Comparison of ENCODE assay signal across 17 cellular contexts in genomic region chr9:133538176-133538575, GRCh38. TPM values are rescaled to one million over a fixed set of nuclear protein-coding genes. Genes with fewer than 3 reads are reported as not detected.
DNase-seq lines count a peak whose midpoint lies in the region; ATAC-seq and TF ChIP-seq lines count a peak whose summit lies in the region.
"Had no signal": no experiment of that assay in that cellular context is flagged by ENCODE, and none has a peak within 500 bp of the region (broad histone marks: within the 10 kb centered on the region; RNA-seq: fewer than 3 reads in every experiment).

No MANE protein-coding gene starts in this region.

- H3K36me3 ChIP-seq in mammary epithelial cell (ENCODE audit: insufficient read depth, low read length) (no peaks in the 10 kb centered on the region), breast epithelium (no peaks in the 10 kb centered on the region), prostate gland (no peaks in the 10 kb centered on the region)

- H4K20me1 ChIP-seq in mammary epithelial cell (ENCODE audit: insufficient read depth, low read length), result no peaks in the 10 kb centered on the region

- H3K9me3 Mint-ChIP-seq in activated naive CD4-positive, alpha-beta T cell treated with anti-CD3 and anti-CD28 coated beads for 36 hours, result no peaks in the 10 kb centered on the region
- H3K9me3 Mint-ChIP-seq: CD4-positive, alpha-beta T cell had no signal

- intact Hi-C loops in mammary epithelial cell (cut with micrococcal nuclease) (loop anchor here (1.0 to 10.0 kb wide), 2 partner anchors 188 to 487 kb away; partner anchors contain the start of gene BRD3OS), breast epithelium (cut with DNase I; ENCODE audit: low total_unique reads) (loop anchor here (10.0 kb wide), 1 partner anchor 177 kb away; no protein-coding TSS in a partner anchor), prostate gland (cut with DNase I) (no loop called here)
- intact Hi-C loops in activated naive CD4-positive, alpha-beta T cell treated with anti-CD3 and anti-CD28 coated beads for 36 hours (cut with micrococcal nuclease), result no loop called here

- no peak overlapping the region for H3K4me3 Mint-ChIP-seq in activated naive CD4-positive, alpha-beta T cell treated with anti-CD3 and anti-CD28 coated beads for 36 hours
- H3K4me3 Mint-ChIP-seq: CD4-positive, alpha-beta T cell had no signal

- H3K4me1 Mint-ChIP-seq in activated naive CD4-positive, alpha-beta T cell treated with anti-CD3 and anti-CD28 coated beads for 36 hours (ENCODE audit: low read depth), result peaks cover 8% of the 10 kb centered on the region

- H2AFZ ChIP-seq in mammary epithelial cell (ENCODE audit: low read depth, low read length), result peak overlapping the region; percentile 80
- H2AFZ ChIP-seq: GM23248 had no signal

- TF ChIP-seq CTCF in mammary epithelial cell (conservative IDR thresholded peaks at IDR 0.05 in 1 of 2, IDR thresholded peaks at IDR 0.05 in 1 of 2; ENCODE audit: extremely low read depth in 1 of 2, insufficient read depth in 1 of 2, low read depth in 1 of 2, low read length in 2 of 2), result no peak
- TF ChIP-seq CTCF in breast epithelium (IDR thresholded peaks at IDR 0.05), result no peak
- no peak for TF ChIP-seq CTCF in epithelial cell of esophagus (IDR thresholded peaks at IDR 0.05; ENCODE audit: insufficient read depth, low read depth, low read length, missing control alignments)
- no peak for TF ChIP-seq CTCF in prostate gland (IDR thresholded peaks at IDR 0.05)

- DNase-seq in mammary epithelial cell, result peak; percentile 10
- DNase-seq in breast epithelium (ENCODE audit: low spot score in 2 of 2), result no peak
- peak; percentile 43 for DNase-seq in epithelial cell of esophagus (ENCODE audit: low read depth)
- peak; percentile 55 for DNase-seq in prostate gland (ENCODE audit: low spot score)
- DNase-seq in pons (ENCODE audit: low spot score), result no peak
- DNase-seq in activated naive CD4-positive, alpha-beta T cell treated with anti-CD3 and anti-CD28 coated beads for 36 hours, result no peak
- no peak for DNase-seq in SIG-M5 (lab: John Stamatoyannopoulos, UW)
- DNase-seq: AML-193; Caco-2; CD4-positive, alpha-beta T cell; GM23248; HCEC 1CT had no signal

- no peak for ATAC-seq in GM21381 (IDR thresholded peaks at IDR 0.05; ENCODE audit: unreplicated experiment)
- ATAC-seq: A549 had no signal

- dilution Hi-C loops in mammary epithelial cell (cut with HindIII; ENCODE audit: low sequenced_read_pairs), result no loop called here

- CTCF ChIA-PET in mammary epithelial cell (lab: Charles Lee; ENCODE audit: low non-redundant PET), result no interaction called here
- CTCF ChIA-PET in activated naive CD4-positive, alpha-beta T cell treated with anti-CD3 and anti-CD28 coated beads for 36 hours (lab: Charles Lee), result no interaction called here

- no peak overlapping the region for H3K9ac ChIP-seq in mammary epithelial cell (ENCODE audit: insufficient read depth, low read length)
- H3K9ac ChIP-seq: GM23248 had no signal

- H3K36me3 Mint-ChIP-seq in activated naive CD4-positive, alpha-beta T cell treated with anti-CD3 and anti-CD28 coated beads for 36 hours (ENCODE audit: low read depth), result no peaks in the 10 kb centered on the region

- 6% methylated on average over 13 of the region's 14 CpGs for WGBS in mammary epithelial cell (ENCODE audit: low coverage, missing lambda C conversion rate)
- 37% methylated on average over 14 of the region's 14 CpGs for WGBS in prostate gland

- no TSS peak for BruUV-seq in mammary epithelial cell (replicated peaks; lab: Mats Ljungman, UMichigan)

- in situ Hi-C loops in mammary epithelial cell (cut with MboI; ENCODE audit: low sequenced_read_pairs in 2 of 2), result no loop called here

- no peaks in the 10 kb centered on the region for H3K79me2 ChIP-seq in mammary epithelial cell (ENCODE audit: insufficient read depth, low read length)

- H3K9me3 ChIP-seq in mammary epithelial cell (replicated peaks; ENCODE audit: insufficient read depth, low read length) (no peaks in the 10 kb centered on the region), breast epithelium (no peaks in the 10 kb centered on the region), prostate gland (no peaks in the 10 kb centered on the region)
- H3K9me3 ChIP-seq: A549, Caco-2 had no signal

- no peak for TF ChIP-seq POLR2A in breast epithelium (IDR thresholded peaks at IDR 0.05)
- TF ChIP-seq POLR2A in prostate gland (IDR thresholded peaks at IDR 0.05), result no peak

- no peak overlapping the region for H3K27ac ChIP-seq in mammary epithelial cell (ENCODE audit: insufficient read depth, low read depth, low read length)
- H3K27ac ChIP-seq in breast epithelium, result no peak overlapping the region
- H3K27ac ChIP-seq in prostate gland, result no peak overlapping the region
- H3K27ac ChIP-seq: 22Rv1, A549, C4-2B, GM23248 had no signal

- peak overlapping the region; percentile 29 for H3K4me2 ChIP-seq in mammary epithelial cell (ENCODE audit: insufficient read depth, low read depth, low read length)
- H3K4me2 ChIP-seq: A549 had no signal

- no peak overlapping the region for H3K27ac Mint-ChIP-seq in activated naive CD4-positive, alpha-beta T cell treated with anti-CD3 and anti-CD28 coated beads for 36 hours

- peaks cover 20% of the 10 kb centered on the region for H3K4me1 ChIP-seq in mammary epithelial cell (ENCODE audit: insufficient read depth, low read length)
- peaks cover 3 to 9% of the 10 kb centered on the region in 2 donors for H3K4me1 ChIP-seq in breast epithelium
- H3K4me1 ChIP-seq in prostate gland (replicated peaks), result peaks cover 6% of the 10 kb centered on the region
- H3K4me1 ChIP-seq: A549 had no signal

- no peaks in the 10 kb centered on the region for H3K27me3 ChIP-seq in mammary epithelial cell (ENCODE audit: insufficient read depth, low read length)
- H3K27me3 ChIP-seq in breast epithelium, result peaks cover 0 to 29% of the 10 kb centered on the region in 2 donors
- H3K27me3 ChIP-seq in prostate gland (replicated peaks; ENCODE audit: insufficient read depth), result no peaks in the 10 kb centered on the region

- no peaks in the 10 kb centered on the region for H3K27me3 Mint-ChIP-seq in activated naive CD4-positive, alpha-beta T cell treated with anti-CD3 and anti-CD28 coated beads for 36 hours (ENCODE audit: low read depth)
- H3K27me3 Mint-ChIP-seq: CD4-positive, alpha-beta T cell had no signal

- H3K4me3 ChIP-seq in mammary epithelial cell (replicated peaks in 1 of 3; ENCODE audit: insufficient read depth in 1 of 3, low read depth in 2 of 3, low read length in 3 of 3) (no peak overlapping the region), breast epithelium (no peak overlapping the region), epithelial cell of esophagus (ENCODE audit: low read length) (no peak overlapping the region), prostate gland (no peak overlapping the region)
- H3K4me3 ChIP-seq: A549, GM23248 had no signal

RNA-seq across cellular contexts. Expression of gene ADAMTSL2, which starts 3.7 kb away (rescaled TPM):
- under 1 TPM in 1 of 2 donors, not detected in 1; under 0.01 TPM for total RNA-seq in mammary epithelial cell
- not detected for polyA plus RNA-seq in mammary epithelial cell
- polyA minus RNA-seq in mammary epithelial cell, result not detected
- total RNA-seq in breast epithelium, result under 1 TPM; 0.33 to 0.80 (median 0.44) TPM
- 10 to 100 TPM in 1 of 2 donors, 1 to 10 TPM in 1; 1.6 to 11.6 TPM for total RNA-seq in prostate gland
- total RNA-seq in activated naive CD4-positive, alpha-beta T cell treated with anti-CD3 and anti-CD28 coated beads for 36 hours, result under 1 TPM; 0.14 to 0.17 TPM
- polyA plus RNA-seq: A549, BJ, GM23248 had no signal

RNA-seq across cellular contexts. Expression of gene MYMK, which starts 13.4 kb away (rescaled TPM):
- not detected for total RNA-seq in mammary epithelial cell
- polyA plus RNA-seq in mammary epithelial cell, result not detected
- polyA minus RNA-seq in mammary epithelial cell, result not detected
- total RNA-seq in breast epithelium, result not detected
- not detected for total RNA-seq in prostate gland
- not detected for total RNA-seq in activated naive CD4-positive, alpha-beta T cell treated with anti-CD3 and anti-CD28 coated beads for 36 hours
- total RNA-seq: Caco-2; CD4-positive, alpha-beta T cell; GM23248 had no signal
- polyA plus RNA-seq: A549, BJ, GM23248 had no signal

RNA-seq across cellular contexts. Expression of gene SLC2A6, which starts 59.3 kb away (rescaled TPM):
- total RNA-seq in mammary epithelial cell (10 to 100 TPM; 24.7 to 31.3 TPM), breast epithelium (1 to 10 TPM; 1.8 to 2.0 (median 1.8) TPM), prostate gland (1 to 10 TPM in 1 of 2 donors, under 1 TPM in 1; 0.77 to 3.4 TPM)
- 31.1 TPM for polyA plus RNA-seq in mammary epithelial cell
- polyA minus RNA-seq in mammary epithelial cell, result 16.3 TPM
- under 1 TPM; 0.62 to 0.83 TPM for total RNA-seq in activated naive CD4-positive, alpha-beta T cell treated with anti-CD3 and anti-CD28 coated beads for 36 hours

Comparison
In these comparisons a context has a peak if more than half of its experiments do, and no peak if none do; other contexts are left out.
1. DNase-seq: peak in mammary epithelial cell (single experiment), epithelial cell of esophagus (single experiment) and prostate gland (single experiment); none in breast epithelium (0 of 2), pons (single experiment), activated naive CD4-positive, alpha-beta T cell treated with anti-CD3 and anti-CD28 coated beads for 36 hours (single experiment) and SIG-M5 (single experiment).
2. RNA of gene SLC2A6, which starts 59.3 kb away (total RNA-seq): 24.7 to 31.3 TPM in mammary epithelial cell; 0.77 to 3.4 TPM in prostate gland, 1.8 to 2.0 TPM in breast epithelium and 0.62 to 0.83 TPM in activated naive CD4-positive, alpha-beta T cell treated with anti-CD3 and anti-CD28 coated beads for 36 hours; every median in the first group is over 4 times any median in the second.
3. intact Hi-C loops: an anchor here in mammary epithelial cell (1.0 to 10.0 kb wide) and breast epithelium (10.0 kb wide); none called in prostate gland and activated naive CD4-positive, alpha-beta T cell treated with anti-CD3 and anti-CD28 coated beads for 36 hours.